ENCODE assay signal across 18 cellular contexts in the genomic region with DNA sequence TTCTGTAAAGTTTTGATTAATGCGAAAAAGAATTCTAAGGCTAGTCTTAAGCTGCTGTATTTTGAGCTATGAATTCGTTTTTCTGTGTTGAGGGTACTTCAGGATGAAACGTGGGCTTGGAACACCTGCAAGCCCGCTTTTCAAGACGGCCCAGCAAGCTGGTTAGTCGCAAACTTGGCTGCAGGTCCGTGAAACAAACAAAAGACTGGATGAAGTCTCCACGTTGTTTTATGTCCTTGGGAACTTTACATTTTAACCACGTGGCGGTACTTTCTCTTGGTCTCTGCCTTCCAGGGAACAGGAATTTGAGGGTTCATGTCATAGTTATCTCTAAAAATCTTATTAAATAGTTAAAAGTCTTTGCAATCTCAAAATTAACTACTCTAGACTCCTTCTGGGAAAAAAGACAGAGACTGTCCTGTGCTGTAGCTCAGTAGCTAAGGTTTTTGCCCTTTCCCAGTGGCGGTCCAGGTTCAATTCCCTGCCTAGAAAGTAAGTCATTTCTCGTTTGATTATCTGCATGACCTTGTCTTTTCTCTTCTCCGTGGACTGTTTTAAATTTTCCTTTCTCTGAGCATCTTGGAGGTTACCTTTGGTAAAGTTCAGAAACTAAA. TPM values are rescaled to one million over a fixed set of nuclear protein-coding genes. Genes with fewer than 3 reads are reported as not detected.
A peak's percentile ranks its signal among the peaks of the same experiment; 100 is the strongest.
DNase-seq lines count a peak whose midpoint lies in the region; ATAC-seq and TF ChIP-seq lines count a peak whose summit lies in the region.
"Had no signal": no experiment of that assay in that cellular context is flagged by ENCODE, and none has a peak within 500 bp of the region (broad histone marks: within the 10 kb centered on the region; RNA-seq: fewer than 3 reads in every experiment).

No MANE protein-coding gene starts in this region.

- H3K4me1 ChIP-seq in esophagus muscularis mucosa (peaks cover 0 to 15% (median 9%) of the 10 kb centered on the region in 4 donors), stomach smooth muscle (ENCODE audit: control insufficient read depth, insufficient read depth, low read length) (peaks cover 6% of the 10 kb centered on the region)
- H3K4me1 ChIP-seq: BLaER1 had no signal

- DNase-seq in LNCaP clone FGC (ENCODE audit: low read depth) (no peak), esophagus muscularis mucosa (ENCODE audit: extremely low spot score) (peak; percentile 47), midbrain (lab: John Stamatoyannopoulos, UW) (peak; percentile 50)
- DNase-seq in activated CD4-positive, alpha-beta T cell treated with anti-CD3 and anti-CD28 coated beads, Interleukin-2, amount 50 U/mL, for 1 hour = no peak
- DNase-seq: 8988T; AML-193; Caco-2; CD8-positive, alpha-beta memory T cell; DND-41; GDM1; GOT3; HFFc6 had no signal

- intact Hi-C loops in esophagus muscularis mucosa (cut with DNase I) = no loop called here

- TF ChIP-seq POLR2A in esophagus muscularis mucosa (IDR thresholded peaks at IDR 0.05; ENCODE audit: low read depth) = no peak

- WGBS in esophagus muscularis mucosa = 48% methylated on average over 13 of the region's 13 CpGs

- no peak for TF ChIP-seq EP300 in esophagus muscularis mucosa (IDR thresholded peaks at IDR 0.05)

- TF ChIP-seq CTCF in LNCaP clone FGC (IDR thresholded peaks at IDR 0.05; ENCODE audit: control insufficient read depth, extremely low read depth, insufficient read depth) (no peak), esophagus muscularis mucosa (IDR thresholded peaks at IDR 0.05) (no peak)

- H3K9me3 ChIP-seq in esophagus muscularis mucosa (no peaks in the 10 kb centered on the region), stomach smooth muscle (ENCODE audit: control insufficient read depth in 2 of 2, low read length in 2 of 2) (no peaks in the 10 kb centered on the region)
- H3K9me3 ChIP-seq: Caco-2, HAP-1 had no signal

- H3K36me3 ChIP-seq in esophagus muscularis mucosa (no peaks in the 10 kb centered on the region), stomach smooth muscle (ENCODE audit: control insufficient read depth in 2 of 2, insufficient read depth in 2 of 2, low read length in 2 of 2) (no peaks in the 10 kb centered on the region)
- H3K36me3 ChIP-seq: BLaER1, HAP-1 had no signal

- no peaks in the 10 kb centered on the region for H3K27me3 ChIP-seq in esophagus muscularis mucosa
- no peaks in the 10 kb centered on the region for H3K27me3 ChIP-seq in stomach smooth muscle (ENCODE audit: control insufficient read depth in 1 of 2, insufficient read depth in 2 of 2, low read length in 2 of 2)
- H3K27me3 ChIP-seq: BLaER1 had no signal

- H3K4me3 ChIP-seq in LNCaP clone FGC (ENCODE audit: low read depth, low read length) (peak overlapping the region; percentile 32), esophagus muscularis mucosa (peak overlapping the region in 3 of 4 donors; percentile 11 to 39 (median 28)), stomach smooth muscle (ENCODE audit: low read length in 2 of 2) (peak overlapping the region; percentile 7 to 59)
- H3K4me3 ChIP-seq: BLaER1, HAP-1 had no signal

- H3K9ac ChIP-seq in stomach smooth muscle (ENCODE audit: low read length in 2 of 2) = no peak overlapping the region
- H3K9ac ChIP-seq: BLaER1 had no signal

- ATAC-seq in HG03095 (IDR thresholded peaks at IDR 0.05; ENCODE audit: unreplicated experiment) = no peak
- ATAC-seq in GM21367 (IDR thresholded peaks at IDR 0.05; ENCODE audit: unreplicated experiment) = no peak

- H3K27ac ChIP-seq in esophagus muscularis mucosa (replicated peaks in 1 of 4) = peak overlapping the region in 2 of 4 donors; percentile 12 to 60
- no peak overlapping the region for H3K27ac ChIP-seq in stomach smooth muscle (ENCODE audit: low read length)
- H3K27ac ChIP-seq: BLaER1, HL-60 had no signal

RNA-seq across cellular contexts. Expression of a gene that starts 21.0 kb away (rescaled TPM):
- total RNA-seq in esophagus muscularis mucosa = 10 to 100 TPM; 16.2 to 30.5 (median 28.3) TPM
- total RNA-seq: CD8-positive, alpha-beta memory T cell had no signal

Comparison
In these comparisons a context has a peak if more than half of its experiments do, and no peak if none do; other contexts are left out.
1. DNase-seq: peak in esophagus muscularis mucosa (single experiment) and midbrain (single experiment); none in LNCaP clone FGC (single experiment) and activated CD4-positive, alpha-beta T cell treated with anti-CD3 and anti-CD28 coated beads, Interleukin-2, amount 50 U/mL, for 1 hour (single experiment).
2. Peak in every context shown above with its lines, with median percentiles within 50 percentile points of each other: H3K4me3 ChIP-seq.